In genomic region chr15:45100884-45101622, GRCh38 we compare ENCODE assay signal across 22 cellular contexts. TPM values are rescaled to one million over a fixed set of nuclear protein-coding genes. Genes with fewer than 3 reads are reported as not detected.
DNase-seq lines count a peak whose midpoint lies in the region; ATAC-seq, FAIRE-seq and TF ChIP-seq lines count a peak whose summit lies in the region.
"Had no signal": no experiment of that assay in that cellular context is flagged by ENCODE, and none has a peak within 500 bp of the region (broad histone marks: within the 10 kb centered on the region; RNA-seq: fewer than 3 reads in every experiment).

No MANE protein-coding gene starts in this region.

- no peak overlapping the region for H3K4me3 ChIP-seq in H7 (ENCODE audit: insufficient read depth, low read depth, low read length)
- H3K4me3 ChIP-seq in sigmoid colon = no peak overlapping the region
- no peak overlapping the region for H3K4me3 ChIP-seq in right lobe of liver
- H3K4me3 ChIP-seq in kidney (ENCODE audit: low read length in 2 of 2) = no peak overlapping the region
- H3K4me3 ChIP-seq: BLaER1 treated with 17β-estradiol and CSF1 and Interleukin-3, amounts not matched to agents 10 nM and 100 nM; HAP-1; K562 had no signal

- TF ChIP-seq EP300 in sigmoid colon (IDR thresholded peaks at IDR 0.05) = no peak

- no peak overlapping the region for H3K9ac ChIP-seq in kidney (ENCODE audit: low read length in 2 of 2)
- H3K9ac ChIP-seq: BLaER1 treated with 17β-estradiol and CSF1 and Interleukin-3, amounts not matched to agents 10 nM and 100 nM had no signal

- H3K9me3 ChIP-seq in sigmoid colon (no peaks in the 10 kb centered on the region), right lobe of liver (no peaks in the 10 kb centered on the region), kidney (ENCODE audit: control insufficient read depth in 1 of 2, low read length in 2 of 2) (no peaks in the 10 kb centered on the region)
- H3K9me3 ChIP-seq: BLaER1 treated with 17β-estradiol and CSF1 and Interleukin-3, amounts not matched to agents 10 nM and 100 nM; HAP-1 had no signal

- TF ChIP-seq CTCF in sigmoid colon (IDR thresholded peaks at IDR 0.05) (no peak), right lobe of liver (IDR thresholded peaks at IDR 0.05) (no peak), kidney (IDR thresholded peaks at IDR 0.05; ENCODE audit: borderline replicate concordance, extremely low read depth, insufficient read depth) (no peak)

- H3K27ac ChIP-seq in sigmoid colon (no peak overlapping the region), right lobe of liver (no peak overlapping the region), kidney (ENCODE audit: low read depth in 2 of 2, low read length in 2 of 2) (no peak overlapping the region)
- H3K27ac ChIP-seq: BLaER1 treated with 17β-estradiol and CSF1 and Interleukin-3, amounts not matched to agents 10 nM and 100 nM had no signal

- TF ChIP-seq POLR2A in sigmoid colon (IDR thresholded peaks at IDR 0.05) = no peak
- TF ChIP-seq POLR2A in right lobe of liver (IDR thresholded peaks at IDR 0.05) = no peak

- no peak for ATAC-seq in right lobe of liver
- ATAC-seq: K562, PC-3 had no signal

- intact Hi-C loops in sigmoid colon (cut with DNase I) = no loop called here
- intact Hi-C loops in right lobe of liver (cut with DNase I) = no loop called here
- intact Hi-C loops in kidney (cut with DNase I) = no loop called here

- H3K27me3 ChIP-seq in H7 (ENCODE audit: control insufficient read depth, insufficient read depth, low read length) (no peaks in the 10 kb centered on the region; the same call in 1 of the 2 replicates), sigmoid colon (no peaks in the 10 kb centered on the region), right lobe of liver (no peaks in the 10 kb centered on the region)
- H3K27me3 ChIP-seq: BLaER1 treated with 17β-estradiol and CSF1 and Interleukin-3, amounts not matched to agents 10 nM and 100 nM had no signal

- WGBS in sigmoid colon, 2 donors = 77 to 86% methylated on average over 7 of the region's 7 CpGs
- WGBS in right lobe of liver (ENCODE audit: insufficient coverage, low coverage, low lambda C conversion rate, missing lambda C conversion rate) = 86% methylated on average over 5 of the region's 7 CpGs

- H3K36me3 ChIP-seq in H7 (replicated peaks; ENCODE audit: control insufficient read depth, insufficient read depth, low read length) (no peaks in the 10 kb centered on the region), sigmoid colon (no peaks in the 10 kb centered on the region), right lobe of liver (no peaks in the 10 kb centered on the region), kidney (ENCODE audit: control insufficient read depth in 1 of 2, insufficient read depth in 2 of 2, low read length in 2 of 2) (no peaks in the 10 kb centered on the region)
- H3K36me3 ChIP-seq: BLaER1 treated with 17β-estradiol and CSF1 and Interleukin-3, amounts not matched to agents 10 nM and 100 nM; HAP-1 had no signal

- no peak for FAIRE-seq in kidney (lab: Jason Lieb, UNC)
- FAIRE-seq: GM12892, K562 had no signal

- no peaks in the 10 kb centered on the region for H3K4me1 ChIP-seq in sigmoid colon
- no peaks in the 10 kb centered on the region for H3K4me1 ChIP-seq in right lobe of liver
- no peaks in the 10 kb centered on the region for H3K4me1 ChIP-seq in kidney (ENCODE audit: control insufficient read depth in 1 of 2, insufficient read depth in 1 of 2, low read depth in 1 of 2, low read length in 2 of 2)
- H3K4me1 ChIP-seq: HAP-1 had no signal

- DNase-seq in H7 (peak; percentile 66), NCI-H146 treated with DMSO at 0.1 percent for 48 hours (lab: John Stamatoyannopoulos, UW; ENCODE audit: unreplicated experiment) (peak; percentile 35), iPS-NIHi11 (ENCODE audit: low spot score) (peak; percentile 31), sigmoid colon (peak; percentile 13), right lobe of liver (no peak), NOMO-1 treated with dmso at 0.1 percent for 144 hours (lab: John Stamatoyannopoulos, UW; ENCODE audit: unreplicated experiment) (no peak), kidney (no peak)
- DNase-seq: CD8-positive, alpha-beta memory T cell; DMS53; EL; NCI-H1105 treated with DMSO at 0.1 percent for 48 hours; NCI-H187; NCI-H2227 treated with DMSO at 0.1 percent for 48 hours; NCI-H510A treated with DMSO at 0.1 percent for 48 hours; NCI-H82; PC-3; RPMI8226 had no signal

RNA-seq across cellular contexts. Expression of gene DUOX2, which starts 12.9 kb away (rescaled TPM):
- 0.15 TPM in 1 of 2 replicates, not detected in the other for total RNA-seq in H7 (2014; rRNA removed; shearing (Covaris generic))
- under 1 TPM; 0.14 to 0.83 (median 0.44) TPM for total RNA-seq in sigmoid colon
- polyA plus RNA-seq in sigmoid colon = 100 to 1,000 TPM in 1 of 3 donors, under 1 TPM in 2; 0.60 to 125 (median 0.92) TPM
- total RNA-seq in right lobe of liver = under 1 TPM in 5 of 6 experiments, not detected in 1; 0.02 to 0.93 (median 0.25) TPM
- total RNA-seq in kidney = 0.28 TPM
- polyA plus RNA-seq in kidney (ENCODE audit: insufficient read depth, low read depth, low replicate concordance) = 0.26 TPM
- total RNA-seq: CD8-positive, alpha-beta memory T cell; PC-3 had no signal
- polyA plus RNA-seq: CD8-positive, alpha-beta memory T cell had no signal

RNA-seq across cellular contexts. Expression of gene DUOXA2, which starts 13.1 kb away (rescaled TPM):
- total RNA-seq in H7 (2014; rRNA removed; shearing (Covaris generic)) = not detected in 2 replicates
- total RNA-seq in sigmoid colon = under 1 TPM in 1 of 4 donors, not detected in 3; 0.28 TPM
- 100 to 1,000 TPM in 1 of 3 donors, 1 to 10 TPM in 1, not detected in 1; 1.4 to 117 TPM for polyA plus RNA-seq in sigmoid colon
- total RNA-seq in right lobe of liver = 1 to 10 TPM in 1 of 6 experiments, not detected in 5; 1.4 TPM
- not detected for total RNA-seq in kidney
- polyA plus RNA-seq in kidney (ENCODE audit: insufficient read depth, low read depth, low replicate concordance) = 0.37 TPM
- total RNA-seq: A673; CD8-positive, alpha-beta memory T cell; K562; PC-3 had no signal
- polyA plus RNA-seq: CD8-positive, alpha-beta memory T cell; K562 had no signal

RNA-seq across cellular contexts. Expression of gene DUOXA1, which starts 28.6 kb away (rescaled TPM):
- total RNA-seq in H7 (2014; rRNA removed; shearing (Covaris generic)) = 0.07 TPM in 1 of 2 replicates, not detected in the other
- total RNA-seq in sigmoid colon (1 to 10 TPM in 2 of 4 donors, under 1 TPM in 2; 0.36 to 3.1 (median 1.3) TPM), right lobe of liver (not detected), kidney (1.4 TPM)
- polyA plus RNA-seq in sigmoid colon (1 to 10 TPM in 1 of 3 donors, not detected in 2; 1.7 TPM), kidney (ENCODE audit: insufficient read depth, low read depth, low replicate concordance) (0.52 TPM)
- total RNA-seq: PC-3 had no signal

RNA-seq across cellular contexts. Expression of gene DUOX1, which starts 28.7 kb away (rescaled TPM):
- total RNA-seq in H7 (2014; rRNA removed; shearing (Covaris generic)) = 0.24 and 0.37 TPM in 2 replicates
- total RNA-seq in sigmoid colon (1 to 10 TPM in 1 of 4 donors, under 1 TPM in 2, not detected in 1; under 0.01 to 1.7 (median 0.27) TPM), right lobe of liver (1 to 10 TPM in 1 of 6 experiments, under 1 TPM in 2, not detected in 3; 0.06 to 1.4 (median 0.19) TPM), kidney (1.6 TPM)
- polyA plus RNA-seq in sigmoid colon (1 to 10 TPM in 1 of 3 donors, not detected in 2; 1.3 TPM), kidney (ENCODE audit: insufficient read depth, low read depth, low replicate concordance) (0.26 TPM)
- total RNA-seq: PC-3 had no signal

Comparison
In these comparisons a context has a peak if more than half of its experiments do, and no peak if none do; other contexts are left out.
1. DNase-seq: peak in H7 (single experiment), NCI-H146 treated with DMSO at 0.1 percent for 48 hours (single experiment), iPS-NIHi11 (single experiment) and sigmoid colon (single experiment); none in right lobe of liver (0 of 3), NOMO-1 treated with dmso at 0.1 percent for 144 hours (single experiment) and kidney (single experiment).